24 cellular contexts compared by ENCODE assay signal in the genomic region with DNA sequence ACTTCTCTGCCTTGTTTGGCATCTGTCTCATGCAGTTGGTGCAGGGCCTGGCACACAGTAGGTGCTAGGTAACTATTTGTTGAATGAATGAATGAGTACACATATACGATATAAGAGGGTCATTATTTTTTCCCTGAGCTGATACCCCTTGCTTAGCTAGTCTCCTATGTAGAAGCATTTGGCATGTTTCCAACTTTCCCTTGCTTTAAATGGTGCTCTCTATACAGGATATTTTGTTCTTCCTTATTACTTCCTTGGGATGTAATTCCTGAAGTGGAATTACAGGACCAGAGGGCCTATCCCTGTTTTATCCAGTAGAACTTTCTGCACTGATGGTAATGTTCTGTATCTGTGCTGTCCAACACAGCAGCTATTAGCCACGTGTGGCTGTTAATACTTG.
"Had no signal": no experiment of that assay in that cellular context is flagged by ENCODE, and none has a peak within 500 bp of the region (broad histone marks: within the 10 kb centered on the region; RNA-seq: fewer than 3 reads in every experiment).

No MANE protein-coding gene starts in this region.

- H3K9me3 Mint-ChIP-seq: activated CD8-positive, alpha-beta T cell treated with anti-CD3 and anti-CD28 coated beads for 36 hours; activated naive CD8-positive, alpha-beta T cell treated with anti-CD3 and anti-CD28 coated beads, Interleukin-2, amount 10 ng/mL, durations not matched to agents 7 days and 5 days; activated T-helper 17 cell treated with anti-CD3 and anti-CD28 coated beads, Interleukin-2, amount 50 U/mL, for 72 hours; endodermal cell; nephron progenitor cell; stimulated activated memory B cell treated with anti-CD40 and anti-IgM and Interleukin-4, amounts not matched to agents 10 μg/mL and 1 μg/mL and 100 μg/mL, for 72 hours had no signal

- H3K4me3 Mint-ChIP-seq: activated CD8-positive, alpha-beta T cell treated with anti-CD3 and anti-CD28 coated beads for 36 hours; activated naive CD8-positive, alpha-beta T cell treated with anti-CD3 and anti-CD28 coated beads, Interleukin-2, amount 10 ng/mL, durations not matched to agents 7 days and 5 days; activated T-helper 17 cell treated with anti-CD3 and anti-CD28 coated beads, Interleukin-2, amount 50 U/mL, for 72 hours; endodermal cell; nephron progenitor cell; stimulated activated memory B cell treated with anti-CD40 and anti-IgM and Interleukin-4, amounts not matched to agents 10 μg/mL and 1 μg/mL and 100 μg/mL, for 72 hours had no signal

- H3K27me3 Mint-ChIP-seq: activated CD8-positive, alpha-beta T cell treated with anti-CD3 and anti-CD28 coated beads for 36 hours; activated naive CD8-positive, alpha-beta T cell treated with anti-CD3 and anti-CD28 coated beads, Interleukin-2, amount 10 ng/mL, durations not matched to agents 7 days and 5 days; activated T-helper 17 cell treated with anti-CD3 and anti-CD28 coated beads, Interleukin-2, amount 50 U/mL, for 72 hours had no signal

- H3K36me3 Mint-ChIP-seq: stimulated activated memory B cell treated with anti-CD40 and anti-IgM and Interleukin-4, amounts not matched to agents 10 μg/mL and 1 μg/mL and 100 μg/mL, for 72 hours had no signal

- H3K4me3 ChIP-seq: body of pancreas, gastrocnemius medialis, lung, sigmoid colon, spleen, tibial artery had no signal

- ATAC-seq: activated CD8-positive, alpha-beta T cell treated with anti-CD3 and anti-CD28 coated beads for 36 hours; activated T-helper 17 cell treated with anti-CD3 and anti-CD28 coated beads, Interleukin-2, amount 50 U/mL, for 72 hours; body of pancreas; gastrocnemius medialis; left lobe of liver; stimulated activated memory B cell treated with anti-CD40 and anti-IgM and Interleukin-4, amounts not matched to agents 10 μg/mL and 1 μg/mL and 100 μg/mL, for 72 hours had no signal

- DNase-seq: activated CD4-positive, alpha-beta T cell treated with anti-CD3 and anti-CD28 coated beads for 48 hours; activated CD4-positive, CD25-positive, alpha-beta regulatory T cell; activated CD8-positive, alpha-beta T cell treated with anti-CD3 and anti-CD28 coated beads for 36 hours; activated naive CD4-positive, alpha-beta T cell; activated naive CD8-positive, alpha-beta T cell treated with anti-CD3 and anti-CD28 coated beads, Interleukin-2, amount 10 ng/mL, durations not matched to agents 7 days and 5 days; activated T-cell treated with anti-CD3 and anti-CD28 coated beads, Interleukin-2, amount 50 U/mL, for 1 hour; body of pancreas; caudate nucleus; endodermal cell; gastrocnemius medialis; head of caudate nucleus; kidney; midbrain; nephron progenitor cell; nucleus accumbens; posterior cingulate gyrus; sigmoid colon; spleen; stimulated activated CD4-positive, alpha-beta T cell treated with anti-CD3 and anti-CD28 coated beads, Interleukin-4, amount 100 ng/mL, for 4 hours; tibial artery had no signal

- H3K27ac Mint-ChIP-seq: activated CD8-positive, alpha-beta T cell treated with anti-CD3 and anti-CD28 coated beads for 36 hours; activated naive CD8-positive, alpha-beta T cell treated with anti-CD3 and anti-CD28 coated beads, Interleukin-2, amount 10 ng/mL, durations not matched to agents 7 days and 5 days; activated T-helper 17 cell treated with anti-CD3 and anti-CD28 coated beads, Interleukin-2, amount 50 U/mL, for 72 hours; nephron progenitor cell; stimulated activated memory B cell treated with anti-CD40 and anti-IgM and Interleukin-4, amounts not matched to agents 10 μg/mL and 1 μg/mL and 100 μg/mL, for 72 hours had no signal

- H3K4me1 Mint-ChIP-seq: stimulated activated memory B cell treated with anti-CD40 and anti-IgM and Interleukin-4, amounts not matched to agents 10 μg/mL and 1 μg/mL and 100 μg/mL, for 72 hours had no signal
